Comparison of ENCODE assay signal across 36 cellular contexts in the genomic region with DNA sequence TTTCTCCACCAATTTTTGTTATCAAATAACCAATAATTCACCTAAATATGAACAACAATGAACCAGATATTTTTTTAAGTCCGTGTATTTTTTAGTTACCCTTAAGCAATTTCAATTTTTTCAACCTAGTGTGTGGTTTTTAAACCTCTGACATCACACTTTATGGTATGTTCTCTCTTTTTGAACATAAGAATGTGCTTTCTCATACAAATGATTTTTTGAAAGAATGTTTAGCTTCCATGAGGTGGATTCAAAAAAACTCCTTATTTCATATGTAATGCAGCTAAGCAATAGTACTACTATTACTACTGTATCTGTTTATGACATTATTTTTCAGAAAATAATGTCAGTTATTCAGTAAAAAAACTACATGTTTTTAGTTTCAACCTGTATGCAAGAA. TPM values are rescaled to one million over a fixed set of nuclear protein-coding genes. Genes with fewer than 3 reads are reported as not detected.
"Had no signal": no experiment of that assay in that cellular context is flagged by ENCODE, and none has a peak within 500 bp of the region (broad histone marks: within the 10 kb centered on the region; RNA-seq: fewer than 3 reads in every experiment).

No MANE protein-coding gene starts in this region.

- FAIRE-seq: endometrium, endothelial cell of umbilical vein had no signal

- H3K9me3 Mint-ChIP-seq: activated T-helper 17 cell treated with anti-CD3 and anti-CD28 coated beads, Interleukin-2, amount 50 U/mL, for 72 hours; T-cell; T-helper 1 cell treated with Interleukin-12 subunit alpha and Interleukin-12 subunit beta and Interleukin-4 antibody, amounts not matched to agents 30 μg/mL and 1 μg/mL, for 36 hours had no signal

- H3K27me3 ChIP-seq: adrenal gland, ascending aorta, colonic mucosa, esophagus squamous epithelium, gastroesophageal sphincter had no signal

- H3K27me3 Mint-ChIP-seq: activated B cell treated with CpG ODN at 0.5 μM for 24 hours; activated CD8-positive, alpha-beta T cell treated with anti-CD3 and anti-CD28 coated beads for 36 hours; activated naive CD8-positive, alpha-beta T cell; activated T-helper 17 cell treated with anti-CD3 and anti-CD28 coated beads, Interleukin-2, amount 50 U/mL, for 72 hours; T-cell had no signal

- H3K4me3 ChIP-seq: adrenal gland, ascending aorta, colonic mucosa, esophagus squamous epithelium, gastroesophageal sphincter had no signal

- H3K36me3 Mint-ChIP-seq: activated naive CD8-positive, alpha-beta T cell; T-cell had no signal

- DNase-seq: activated B cell treated with CpG ODN at 0.5 μM for 24 hours; activated CD4-positive, alpha-beta T cell treated with anti-CD3 and anti-CD28 coated beads for 48 hours; activated CD4-positive, alpha-beta T cell treated with anti-CD3 and anti-CD28 coated beads, Interleukin-2, amount 50 U/mL, for 1 hour; activated CD4-positive, alpha-beta T cell treated with anti-CD3 and anti-CD28 coated beads, Interleukin-2, amount 50 U/mL, for 48 hours; activated CD8-positive, alpha-beta memory T cell treated with anti-CD3 and anti-CD28 coated beads for 24 hours; activated CD8-positive, alpha-beta T cell treated with anti-CD3 and anti-CD28 coated beads for 36 hours; activated effector memory CD4-positive, alpha-beta T cell treated with Interleukin-2 at 50 U/mL for 16 hours; activated gamma-delta T cell treated with Interleukin-2 at 50 U/mL for 16 hours; activated naive CD4-positive, alpha-beta T cell treated with anti-CD3 and anti-CD28 coated beads, Interleukin-2, amount 50 U/mL, for 16 hours; activated naive CD4-positive, alpha-beta T cell treated with Interleukin-2 at 50 U/mL for 16 hours; activated T-cell treated with anti-CD3 and anti-CD28 coated beads, Interleukin-2, amount 50 U/mL, for 4 hours; adrenal gland; caudate nucleus; colonic mucosa; effector CD8-positive, alpha-beta T cell; esophagus squamous epithelium; foreskin melanocyte; head of caudate nucleus; hippocampal formation; T-cell; T-helper 9 cell; WERI-Rb-1 had no signal

- H3K4me1 Mint-ChIP-seq: activated B cell treated with CpG ODN at 0.5 μM for 24 hours; activated T-helper 17 cell treated with anti-CD3 and anti-CD28 coated beads, Interleukin-2, amount 50 U/mL, for 72 hours; T-cell had no signal

- H3K36me3 ChIP-seq: adrenal gland, ascending aorta, colonic mucosa, esophagus squamous epithelium, gastroesophageal sphincter, WERI-Rb-1 had no signal

- H3K9me3 ChIP-seq: adrenal gland, ascending aorta, colonic mucosa, esophagus squamous epithelium, gastroesophageal sphincter had no signal

- H3K27ac ChIP-seq: adrenal gland, ascending aorta, colonic mucosa, epithelial cell of prostate, esophagus squamous epithelium, gastroesophageal sphincter, WERI-Rb-1 had no signal

- H3K4me3 Mint-ChIP-seq: activated B cell treated with CpG ODN at 0.5 μM for 24 hours; activated CD8-positive, alpha-beta T cell treated with anti-CD3 and anti-CD28 coated beads for 36 hours; activated naive CD8-positive, alpha-beta T cell; activated T-cell treated with anti-CD3 and anti-CD28 coated beads, Interleukin-2, amount 50 U/mL, for 4 hours; activated T-helper 17 cell treated with anti-CD3 and anti-CD28 coated beads, Interleukin-2, amount 50 U/mL, for 72 hours; T-cell; T-helper 1 cell treated with Interleukin-12 subunit alpha and Interleukin-12 subunit beta and Interleukin-4 antibody, amounts not matched to agents 30 μg/mL and 1 μg/mL, for 36 hours had no signal

- H3K4me1 ChIP-seq: adrenal gland, ascending aorta, colonic mucosa, esophagus squamous epithelium, gastroesophageal sphincter had no signal

- H3K27ac Mint-ChIP-seq: activated B cell treated with CpG ODN at 0.5 μM for 24 hours; activated CD8-positive, alpha-beta T cell treated with anti-CD3 and anti-CD28 coated beads for 36 hours; activated naive CD8-positive, alpha-beta T cell; activated T-helper 17 cell treated with anti-CD3 and anti-CD28 coated beads, Interleukin-2, amount 50 U/mL, for 72 hours; T-cell; T-helper 1 cell treated with Interleukin-12 subunit alpha and Interleukin-12 subunit beta and Interleukin-4 antibody, amounts not matched to agents 30 μg/mL and 1 μg/mL, for 36 hours had no signal

RNA-seq across cellular contexts. Expression of gene MEI4, which starts 19.4 kb away (rescaled TPM):
- total RNA-seq: activated B cell treated with CpG ODN at 0.5 μM for 24 hours; activated CD8-positive, alpha-beta T cell treated with anti-CD3 and anti-CD28 coated beads for 36 hours; activated T-cell treated with anti-CD3 and anti-CD28 coated beads, Interleukin-2, amount 50 U/mL, for 4 hours; activated T-helper 17 cell treated with anti-CD3 and anti-CD28 coated beads, Interleukin-2, amount 50 U/mL, for 72 hours; ascending aorta; chondrocyte; colonic mucosa; dermis microvascular lymphatic vessel endothelial cell; endothelial cell of umbilical vein; esophagus squamous epithelium; fibroblast of lung; fibroblast of villous mesenchyme; glomerular endothelial cell; T-cell; T-helper 2 cell treated with Interferon-gamma antibody and Interleukin-4, amounts not matched to agents 100 ng/mL and 5 ng/mL, for 36 hours had no signal
